9 cellular contexts compared by ENCODE assay signal in genomic region chr7:129218514-129219036, GRCh38. TPM values are rescaled to one million over a fixed set of nuclear protein-coding genes. Genes with fewer than 3 reads are reported as not detected.
DNase-seq lines count a peak whose midpoint lies in the region; ATAC-seq and TF ChIP-seq lines count a peak whose summit lies in the region.
"Had no signal": no experiment of that assay in that cellular context is flagged by ENCODE, and none has a peak within 500 bp of the region (broad histone marks: within the 10 kb centered on the region; RNA-seq: fewer than 3 reads in every experiment).

No MANE protein-coding gene starts in this region.

- H3K4me1 Mint-ChIP-seq in Calu3 (ENCODE audit: low read depth, unreplicated experiment), result peaks cover 7% of the 10 kb centered on the region

- no peaks in the 10 kb centered on the region for H3K9me3 ChIP-seq in mammary epithelial cell (replicated peaks; ENCODE audit: insufficient read depth, low read length)

- dilution Hi-C loops in mammary epithelial cell (cut with HindIII; ENCODE audit: low sequenced_read_pairs), result no loop called here

- H3K4me3 Mint-ChIP-seq in Calu3 (ENCODE audit: low read depth, unreplicated experiment), result no peak overlapping the region

- peak; percentile 86 for DNase-seq in Calu3
- DNase-seq in NCI-H226, result peak; percentile 64
- peak; percentile 72 for DNase-seq in mammary epithelial cell
- peak; percentile 92 for DNase-seq in islet precursor cell
- DNase-seq in stimulated activated CD4-positive, alpha-beta T cell treated with anti-CD3 and anti-CD28 coated beads, Interleukin-15, amount 100 ng/mL, for 48 hours (ENCODE audit: low read depth in 2 of 2), result peak; percentile 56 to 72

- H3K9ac ChIP-seq in mammary epithelial cell (ENCODE audit: insufficient read depth, low read length), result no peak overlapping the region

- 8% methylated on average over 7 of the region's 9 CpGs for WGBS in mammary epithelial cell (ENCODE audit: low coverage, missing lambda C conversion rate)

- CTCF ChIA-PET in Calu3 (lab: Charles Lee), result interaction anchor here (0.5 to 2.4 kb wide), 12 partner anchors 11 to 425 kb away, joined by 3 to 19 read pairs (median 4); partner anchors contain the start of gene STRIP2
- CTCF ChIA-PET in mammary epithelial cell (lab: Charles Lee; ENCODE audit: low non-redundant PET), result interaction anchor here (0.6 to 1.5 kb wide), 7 partner anchors 11 to 607 kb away, joined by 3 to 7 read pairs (median 6); no protein-coding TSS in a partner anchor

- H3K4me2 ChIP-seq in mammary epithelial cell (ENCODE audit: insufficient read depth, low read depth, low read length), result peak overlapping the region; percentile 32

- no TSS peak for BruUV-seq in Calu3 (replicated peaks; lab: Mats Ljungman, UMichigan)
- BruUV-seq in mammary epithelial cell (replicated peaks; lab: Mats Ljungman, UMichigan), result no TSS peak

- in situ Hi-C loops in mammary epithelial cell (cut with MboI; ENCODE audit: low sequenced_read_pairs in 2 of 2), result loop anchor here in 1 of 2 donors (10.0 kb wide), 1 partner anchor 256 kb away; no protein-coding TSS in a partner anchor

- H4K20me1 ChIP-seq in mammary epithelial cell (ENCODE audit: insufficient read depth, low read length), result no peaks in the 10 kb centered on the region

- peak; percentile 59 for ATAC-seq in HG02870 (IDR thresholded peaks at IDR 0.05; ENCODE audit: unreplicated experiment)
- no peak for ATAC-seq in GM21737 (IDR thresholded peaks at IDR 0.05; ENCODE audit: unreplicated experiment)

- H3K27ac ChIP-seq in mammary epithelial cell (ENCODE audit: insufficient read depth, low read depth, low read length), result no peak overlapping the region

- H3K36me3 ChIP-seq in mammary epithelial cell (ENCODE audit: insufficient read depth, low read length), result no peaks in the 10 kb centered on the region

- H3K4me3 ChIP-seq in WI38 (ENCODE audit: low read depth, low read length), result no peak overlapping the region
- H3K4me3 ChIP-seq in mammary epithelial cell (replicated peaks in 1 of 3; ENCODE audit: insufficient read depth in 1 of 3, low read depth in 2 of 3, low read length in 3 of 3), result no peak overlapping the region

- no peaks in the 10 kb centered on the region for H3K36me3 Mint-ChIP-seq in Calu3 (ENCODE audit: insufficient read depth, unreplicated experiment)

- H3K27me3 ChIP-seq in mammary epithelial cell (ENCODE audit: insufficient read depth, low read length), result no peaks in the 10 kb centered on the region

- no peak overlapping the region for H3K27ac Mint-ChIP-seq in Calu3 (ENCODE audit: unreplicated experiment)

- H3K27me3 Mint-ChIP-seq in Calu3 (ENCODE audit: unreplicated experiment), result peaks cover 15% of the 10 kb centered on the region

- no peaks in the 10 kb centered on the region for H3K9me3 Mint-ChIP-seq in Calu3 (ENCODE audit: low read depth, unreplicated experiment)

- no peaks in the 10 kb centered on the region for H3K4me1 ChIP-seq in mammary epithelial cell (ENCODE audit: insufficient read depth, low read length)

- H2AFZ ChIP-seq in mammary epithelial cell (ENCODE audit: low read depth, low read length), result peak overlapping the region; percentile 53

- no peaks in the 10 kb centered on the region for H3K79me2 ChIP-seq in mammary epithelial cell (ENCODE audit: insufficient read depth, low read length)

- intact Hi-C loops in Calu3 (cut with micrococcal nuclease; ENCODE audit: unreplicated experiment), result loop anchor here (1.0 kb wide), 3 partner anchors 63 to 254 kb away; no protein-coding TSS in a partner anchor
- intact Hi-C loops in mammary epithelial cell (cut with micrococcal nuclease), result loop anchor here (1.0 to 5.0 kb wide), 8 partner anchors 53 to 609 kb away; no protein-coding TSS in a partner anchor

- peak; percentile 89 for TF ChIP-seq CTCF in Calu3 (IDR thresholded peaks at IDR 0.05; ENCODE audit: unreplicated experiment)
- peak; percentile 77 for TF ChIP-seq CTCF in WI38 (IDR thresholded peaks at IDR 0.05; ENCODE audit: low read depth, low read length)
- TF ChIP-seq CTCF in mammary epithelial cell (conservative IDR thresholded peaks at IDR 0.05 in 1 of 2, IDR thresholded peaks at IDR 0.05 in 1 of 2; ENCODE audit: extremely low read depth in 1 of 2, insufficient read depth in 1 of 2, low read depth in 1 of 2, low read length in 2 of 2), result peak; percentile 88 to 89

RNA-seq across cellular contexts. Expression of gene AHCYL2, which starts 6.3 kb away (rescaled TPM):
- total RNA-seq in Calu3 (2022) (54.6 and 66.4 TPM in 2 replicates), mammary epithelial cell (10 to 100 TPM; 19.3 to 26.6 TPM)
- polyA plus RNA-seq in mammary epithelial cell, result 13.6 TPM
- polyA minus RNA-seq in mammary epithelial cell, result 79.8 TPM

RNA-seq across cellular contexts. Expression of gene SMO, which starts 30.1 kb away (rescaled TPM):
- 2.1 and 3.6 TPM in 2 replicates for total RNA-seq in Calu3 (2022)
- 10 to 100 TPM; 10.4 to 15.2 TPM for total RNA-seq in mammary epithelial cell
- 6.9 TPM for polyA plus RNA-seq in mammary epithelial cell
- 44.1 TPM for polyA minus RNA-seq in mammary epithelial cell
- total RNA-seq: T-helper 1 cell treated with Interleukin-12 subunit alpha and Interleukin-12 subunit beta and Interleukin-4 antibody, amounts not matched to agents 30 ng/mL and 1 ng/mL, for 36 hours had no signal
